8 cellular contexts compared by ENCODE assay signal in the genomic region with DNA sequence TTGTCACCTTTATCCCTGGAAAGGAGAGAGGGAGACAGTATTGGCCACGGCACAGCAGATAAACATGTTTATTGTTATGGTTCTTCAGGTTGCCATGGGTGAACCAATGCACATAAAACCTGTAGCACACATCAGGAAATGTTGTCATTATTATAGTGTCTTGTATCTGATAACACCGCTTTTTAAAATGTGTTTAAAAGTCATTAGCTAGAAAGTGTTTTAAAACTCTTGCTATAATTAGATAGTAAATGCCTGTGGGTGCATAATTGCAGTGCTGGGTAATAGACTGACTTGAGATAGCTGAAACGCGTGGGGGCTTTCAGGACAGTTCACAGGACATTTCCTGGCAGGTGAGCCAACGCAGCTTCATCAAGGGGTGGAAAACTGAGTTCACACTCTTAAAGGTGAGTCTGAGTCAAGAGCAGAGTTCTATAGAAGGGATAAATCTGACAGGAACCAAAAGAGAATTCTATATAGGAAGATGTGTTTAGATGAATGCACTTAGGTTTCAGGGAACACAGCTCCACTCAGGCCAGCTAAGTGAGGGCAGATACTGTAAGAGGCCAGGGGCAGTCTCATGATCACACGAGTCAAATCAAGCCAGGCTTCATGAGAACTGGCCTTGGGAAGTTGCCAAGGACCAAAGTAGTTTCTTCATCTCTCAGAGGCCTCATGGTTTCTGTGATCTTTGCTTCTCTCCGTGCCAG. TPM values are rescaled to one million over a fixed set of nuclear protein-coding genes. Genes with fewer than 3 reads are reported as not detected.
DNase-seq lines count a peak whose midpoint lies in the region; ATAC-seq and TF ChIP-seq lines count a peak whose summit lies in the region.

No MANE protein-coding gene starts in this region.

- no peak overlapping the region for H3K4me3 ChIP-seq in body of pancreas
- H3K4me3 ChIP-seq in uterus: no peak overlapping the region

- intact Hi-C loops in body of pancreas (cut with DNase I) (no loop called here), uterus (cut with DNase I; ENCODE audit: low total_unique reads) (no loop called here)

- no peak for TF ChIP-seq CTCF in body of pancreas (IDR thresholded peaks at IDR 0.05)
- TF ChIP-seq CTCF in uterus (IDR thresholded peaks at IDR 0.05): no peak

- H3K4me1 ChIP-seq in body of pancreas: peaks cover 27% of the 10 kb centered on the region
- peaks cover 0 to 4% of the 10 kb centered on the region in 2 donors for H3K4me1 ChIP-seq in uterus

- peak; percentile 54 for ATAC-seq in body of pancreas
- peak; percentile 73 for ATAC-seq in left lobe of liver
- no peak for ATAC-seq in HG02759 (IDR thresholded peaks at IDR 0.05; ENCODE audit: unreplicated experiment)
- ATAC-seq in HG02642 (IDR thresholded peaks at IDR 0.05; ENCODE audit: poor library complexity, unreplicated experiment): no peak

- H3K27ac ChIP-seq in body of pancreas (peak overlapping the region in 2 of 4 donors; percentile 10 to 53), uterus (peak overlapping the region in 1 of 2 donors; percentile 3)

- H3K36me3 ChIP-seq in body of pancreas (replicated peaks in 1 of 2; ENCODE audit: insufficient read depth in 1 of 2, low read depth in 2 of 2) (no peaks in the 10 kb centered on the region), uterus (no peaks in the 10 kb centered on the region)

- H3K9me3 ChIP-seq in body of pancreas: no peaks in the 10 kb centered on the region
- no peaks in the 10 kb centered on the region for H3K9me3 ChIP-seq in uterus

- peak; percentile 12 for DNase-seq in stimulated activated naive CD4-positive, alpha-beta T cell treated with Interleukin-2 at 50 U/mL for 16 hours (lab: John Stamatoyannopoulos, UW)
- DNase-seq in stimulated activated naive CD4-positive, alpha-beta T cell (lab: John Stamatoyannopoulos, UW): no peak
- DNase-seq in body of pancreas: peak; percentile 21 to 53 (median 51)
- DNase-seq in left lobe of liver (ENCODE audit: low spot score): peak; percentile 80
- DNase-seq in uterus: peak; percentile 28 to 46
- no peak for DNase-seq in T-helper 9 cell

- 51 to 56% methylated on average over 7 of the region's 7 CpGs for whole genome bisulfite sequencing in body of pancreas, 2 donors

- H3K27me3 ChIP-seq in body of pancreas: no peaks in the 10 kb centered on the region
- H3K27me3 ChIP-seq in uterus: no peaks in the 10 kb centered on the region

- TF ChIP-seq POLR2A in body of pancreas (IDR thresholded peaks at IDR 0.05) (no peak), uterus (IDR thresholded peaks at IDR 0.05) (no peak)

RNA-seq across cellular contexts. Expression of a gene that starts 35.6 kb away (rescaled TPM):
- 10 to 100 TPM; 21.5 to 28.0 TPM for total RNA-seq in body of pancreas
- total RNA-seq in left lobe of liver: 48.3 TPM
- 100 to 1,000 TPM in 1 of 4 donors, 10 to 100 TPM in 3; 21.3 to 136 (median 62.3) TPM for total RNA-seq in uterus

Comparison
In these comparisons a context has a peak if more than half of its experiments do, and no peak if none do; other contexts are left out.
1. DNase-seq: peak in stimulated activated naive CD4-positive, alpha-beta T cell treated with Interleukin-2 at 50 U/mL for 16 hours (single experiment), body of pancreas (4 of 4), left lobe of liver (single experiment) and uterus (2 of 2); none in stimulated activated naive CD4-positive, alpha-beta T cell (0 of 6) and T-helper 9 cell (single experiment).
2. ATAC-seq: peak in body of pancreas (single experiment) and left lobe of liver (single experiment); none in HG02759 (single experiment) and HG02642 (single experiment).